ENCODE assay signal across 21 cellular contexts in the genomic region with DNA sequence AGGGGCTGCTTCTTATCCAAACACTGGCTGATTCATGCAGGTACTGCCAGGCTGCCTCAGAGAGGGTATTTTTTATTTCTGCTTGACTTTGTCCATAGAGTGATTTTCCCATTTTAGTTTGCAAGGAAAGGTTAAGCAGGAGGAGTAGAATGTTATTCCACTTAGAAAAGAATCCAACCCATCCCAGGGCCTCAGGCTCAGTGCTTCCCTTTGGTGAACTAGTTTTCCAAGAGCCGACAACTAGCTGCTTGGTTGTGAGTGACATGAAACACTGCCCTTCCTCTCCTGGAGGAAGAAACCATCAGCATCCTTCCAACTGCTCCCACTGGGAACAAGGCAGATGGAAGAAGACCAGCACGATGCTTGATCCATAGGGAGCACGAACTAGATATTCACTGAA. TPM values are rescaled to one million over a fixed set of nuclear protein-coding genes. Genes with fewer than 3 reads are reported as not detected.
DNase-seq lines count a peak whose midpoint lies in the region; ATAC-seq and TF ChIP-seq lines count a peak whose summit lies in the region.
"Had no signal": no experiment of that assay in that cellular context is flagged by ENCODE, and none has a peak within 500 bp of the region (broad histone marks: within the 10 kb centered on the region; RNA-seq: fewer than 3 reads in every experiment).

No MANE protein-coding gene starts in this region.

- peak overlapping the region; percentile 51 for H3K27ac Mint-ChIP-seq in activated T-cell treated with anti-CD3 and anti-CD28 coated beads, Interleukin-2, amount 50 U/mL, for 24 hours
- H3K27ac Mint-ChIP-seq in progenitor cell of endocrine pancreas, result peak overlapping the region; percentile 21

- H3K27me3 ChIP-seq in tibial artery (no peaks in the 10 kb centered on the region), PC-3 (ENCODE audit: low read length) (0 out of 2 replicates have a peak, but pooled peaks cover 5% of the 10 kb centered on the region)
- H3K27me3 ChIP-seq: MG63 had no signal

- no peak for TF ChIP-seq CTCF in progenitor cell of endocrine pancreas (IDR thresholded peaks at IDR 0.05; ENCODE audit: unreplicated experiment)
- no peak for TF ChIP-seq CTCF in tibial artery (IDR thresholded peaks at IDR 0.05)
- TF ChIP-seq CTCF in PC-3 (conservative IDR thresholded peaks at IDR 0.05; ENCODE audit: low read depth, low read length), result no peak

- H2AFZ ChIP-seq in PC-3 (ENCODE audit: low read length), result no peak overlapping the region

- no peaks in the 10 kb centered on the region for H3K9me3 Mint-ChIP-seq in activated T-cell treated with anti-CD3 and anti-CD28 coated beads, Interleukin-2, amount 50 U/mL, for 24 hours
- peaks cover 3% of the 10 kb centered on the region for H3K9me3 Mint-ChIP-seq in progenitor cell of endocrine pancreas (ENCODE audit: low read depth)

- peak overlapping the region; percentile 60 for H3K27ac ChIP-seq in caudate nucleus (ENCODE audit: low read depth, low read length)
- H3K27ac ChIP-seq in tibial artery, result peak overlapping the region; percentile 79 to 83
- H3K27ac ChIP-seq in PC-3 (ENCODE audit: low read length), result no peak overlapping the region
- H3K27ac ChIP-seq: A549 had no signal

- CTCF ChIA-PET in PC-3 (lab: Charles Lee), result no interaction called here

- no peak overlapping the region for H3K4me3 Mint-ChIP-seq in activated T-cell treated with anti-CD3 and anti-CD28 coated beads, Interleukin-2, amount 50 U/mL, for 24 hours
- no peak overlapping the region for H3K4me3 Mint-ChIP-seq in progenitor cell of endocrine pancreas (ENCODE audit: low read depth)

- H3K36me3 ChIP-seq in tibial artery (no peaks in the 10 kb centered on the region), PC-3 (ENCODE audit: low read depth, low read length) (no peaks in the 10 kb centered on the region)
- H3K36me3 ChIP-seq: MG63 had no signal

- peaks cover 79% of the 10 kb centered on the region for H3K4me1 Mint-ChIP-seq in activated T-cell treated with anti-CD3 and anti-CD28 coated beads, Interleukin-2, amount 50 U/mL, for 24 hours (ENCODE audit: low read depth)
- peaks cover 25% of the 10 kb centered on the region for H3K4me1 Mint-ChIP-seq in progenitor cell of endocrine pancreas (ENCODE audit: low read depth)

- H3K27me3 Mint-ChIP-seq in activated T-cell treated with anti-CD3 and anti-CD28 coated beads, Interleukin-2, amount 50 U/mL, for 24 hours, result no peaks in the 10 kb centered on the region
- peaks cover 4% of the 10 kb centered on the region for H3K27me3 Mint-ChIP-seq in progenitor cell of endocrine pancreas

- H3K4me3 ChIP-seq in tibial artery, result no peak overlapping the region
- H3K4me3 ChIP-seq in PC-3 (ENCODE audit: low read length), result no peak overlapping the region
- H3K4me3 ChIP-seq: A549, MG63 had no signal

- no peaks in the 10 kb centered on the region for H3F3A ChIP-seq in PC-3 (ENCODE audit: low read length, unreplicated experiment)

- no peak overlapping the region for H3K9ac ChIP-seq in PC-3 (ENCODE audit: low read length)

- intact Hi-C loops in tibial artery (cut with DNase I; ENCODE audit: low total_unique reads), result loop anchor here (2.0 kb wide), 1 partner anchor 58 kb away; a partner anchor contains a TSS
- intact Hi-C loops in PC-3 (cut with micrococcal nuclease), result no loop called here

- peaks cover 83% of the 10 kb centered on the region for H3K36me3 Mint-ChIP-seq in activated T-cell treated with anti-CD3 and anti-CD28 coated beads, Interleukin-2, amount 50 U/mL, for 24 hours (ENCODE audit: low read depth)
- H3K36me3 Mint-ChIP-seq in progenitor cell of endocrine pancreas (ENCODE audit: insufficient read depth), result no peaks in the 10 kb centered on the region

- H3K4me1 ChIP-seq in tibial artery, result peaks cover 0 to 55% (median 23%) of the 10 kb centered on the region in 4 donors
- H3K4me1 ChIP-seq in PC-3 (ENCODE audit: insufficient read depth, low read length), result peaks cover 21% of the 10 kb centered on the region
- H3K4me1 ChIP-seq: A549 had no signal

- no peaks in the 10 kb centered on the region for H3K9me3 ChIP-seq in tibial artery
- no peaks in the 10 kb centered on the region for H3K9me3 ChIP-seq in PC-3 (ENCODE audit: low read length)
- H3K9me3 ChIP-seq: A549, MG63 had no signal

- no peak for DNase-seq in activated T-cell treated with anti-CD3 and anti-CD28 coated beads, Interleukin-2, amount 50 U/mL, for 24 hours
- no peak for DNase-seq in activated T-cell treated with anti-CD3 and anti-CD28 coated beads for 4 hours
- DNase-seq in caudate nucleus (lab: John Stamatoyannopoulos, UW), result no peak
- DNase-seq in progenitor cell of endocrine pancreas (ENCODE audit: low spot score, unreplicated experiment), result no peak
- no peak for DNase-seq in tibial artery
- DNase-seq in AML-193 (lab: John Stamatoyannopoulos, UW), result no peak
- DNase-seq in PC-3, result no peak
- DNase-seq: activated CD4-positive, alpha-beta T cell treated with anti-CD3 and anti-CD28 coated beads, Interleukin-2, amount 50 U/mL, for 48 hours; activated T-cell treated with anti-CD3 and anti-CD28 coated beads, Interleukin-2, amount 50 U/mL, for 48 hours; GOT3; IMR-90; left cardiac atrium; MG63; NCI-H1694 treated with DMSO at 0.1 percent for 48 hours; NCI-H446 treated with DMSO at 0.1 percent for 48 hours; right cardiac atrium; T-helper 1 cell had no signal

- H4K20me1 ChIP-seq in PC-3 (ENCODE audit: low read length), result no peaks in the 10 kb centered on the region

- no peak overlapping the region for H3K4me2 ChIP-seq in PC-3 (ENCODE audit: low read length)
- H3K4me2 ChIP-seq: A549 had no signal

- BruUV-seq in PC-3 (replicated peaks; lab: Mats Ljungman, UMichigan), result no TSS peak

- POLR2A ChIA-PET in PC-3 (lab: Charles Lee; ENCODE audit: unreplicated experiment), result no interaction called here

- ATAC-seq in GM19455 (IDR thresholded peaks at IDR 0.05; ENCODE audit: unreplicated experiment) (no peak), PC-3 (no peak)
- ATAC-seq: A549; activated naive CD4-positive, alpha-beta T cell treated with anti-CD3 and anti-CD28 coated beads, Interleukin-2, amount 50 U/mL, for 72 hours; left cardiac atrium; right cardiac atrium; Right ventricle myocardium inferior had no signal

- H3K9me2 ChIP-seq in PC-3 (replicated peaks; ENCODE audit: low read length), result no peaks in the 10 kb centered on the region

- H3K79me2 ChIP-seq in PC-3 (ENCODE audit: low read length), result no peaks in the 10 kb centered on the region

RNA-seq across cellular contexts. Expression of a gene that starts 58.5 kb away (rescaled TPM):
- total RNA-seq in progenitor cell of endocrine pancreas (3.8 and 4.1 TPM in 2 replicates), PC-3 (2014; rRNA removed) (1.3 and 1.5 TPM in 2 replicates)
